Comparison of ENCODE assay signal across 8 cellular contexts in genomic region chr1:206864939-206865671, GRCh38. TPM values are rescaled to one million over a fixed set of nuclear protein-coding genes. Genes with fewer than 3 reads are reported as not detected.
A peak's percentile ranks its signal among the peaks of the same experiment; 100 is the strongest.
DNase-seq lines count a peak whose midpoint lies in the region; ATAC-seq and TF ChIP-seq lines count a peak whose summit lies in the region.

Gene IL20 (plus strand): TSS chr1:206865623. CDS start chr1:206865853, 230 bp downstream.

- TF ChIP-seq CTCF in DOHH2 (IDR thresholded peaks at IDR 0.05; ENCODE audit: low read depth, low read length, poor library complexity, severe bottlenecking), result peak; percentile 86

- H3K9me3 ChIP-seq in DOHH2 (ENCODE audit: control insufficient read depth, insufficient read depth, low read length), result no peaks in the 10 kb centered on the region

- H3K4me3 ChIP-seq in DOHH2 (ENCODE audit: low read length) (no peak within 1 kb of the TSS), skeletal muscle cell (ENCODE audit: low read depth, low read length) (no peak within 1 kb of the TSS)

- H3K4me1 ChIP-seq in DOHH2 (ENCODE audit: control insufficient read depth, low read length), result no peaks in the 10 kb centered on the region

- H4K20me1 ChIP-seq in DOHH2 (ENCODE audit: control insufficient read depth, insufficient read depth, low read depth, low read length), result no peaks in the 10 kb centered on the region

- peak; percentile 79 for ATAC-seq in activated naive CD8-positive, alpha-beta T cell treated with anti-CD3 and anti-CD28 coated beads, Interleukin-2, amount 10 ng/mL, durations not matched to agents 7 days and 5 days (ENCODE audit: low read depth)
- ATAC-seq in left ventricle myocardium superior (peak; percentile 90), HG02759 (IDR thresholded peaks at IDR 0.05; ENCODE audit: unreplicated experiment) (no peak), GM18511 (IDR thresholded peaks at IDR 0.05; ENCODE audit: unreplicated experiment) (no peak)

- no peak within 1 kb of the TSS for H3K4me2 ChIP-seq in DOHH2 (ENCODE audit: low read length)

- no peaks in the 10 kb centered on the region for H3K36me3 Mint-ChIP-seq in activated naive CD8-positive, alpha-beta T cell treated with anti-CD3 and anti-CD28 coated beads, Interleukin-2, amount 10 ng/mL, durations not matched to agents 7 days and 5 days

- no peaks in the 10 kb centered on the region for H3K36me3 ChIP-seq in DOHH2 (ENCODE audit: control insufficient read depth, low read length)

- peaks cover 2% of the 10 kb centered on the region for H3K9me3 Mint-ChIP-seq in activated naive CD8-positive, alpha-beta T cell treated with anti-CD3 and anti-CD28 coated beads, Interleukin-2, amount 10 ng/mL, durations not matched to agents 7 days and 5 days

- peaks cover 35% of the 10 kb centered on the region for H3K27me3 Mint-ChIP-seq in activated naive CD8-positive, alpha-beta T cell treated with anti-CD3 and anti-CD28 coated beads, Interleukin-2, amount 10 ng/mL, durations not matched to agents 7 days and 5 days

- no peaks in the 10 kb centered on the region for H3K9me2 ChIP-seq in DOHH2 (replicated peaks; ENCODE audit: control insufficient read depth, low read length)

- H3K79me2 ChIP-seq in DOHH2 (ENCODE audit: control insufficient read depth, low read length), result no peaks in the 10 kb centered on the region

- DNase-seq in LHCN-M2 (ENCODE audit: low read depth) (peak; percentile 71), SKM-1 treated with dmso at 0.1 percent for 144 hours (lab: John Stamatoyannopoulos, UW; ENCODE audit: unreplicated experiment) (peak; percentile 66), left ventricle myocardium superior (peak; percentile 82), skeletal muscle cell (ENCODE audit: low read depth) (peak; percentile 56)
- DNase-seq in activated naive CD8-positive, alpha-beta T cell treated with anti-CD3 and anti-CD28 coated beads, Interleukin-2, amount 10 ng/mL, durations not matched to agents 7 days and 5 days, result peak; percentile 83

- H3K27me3 ChIP-seq in DOHH2 (ENCODE audit: control insufficient read depth, low read length), result peaks cover 25% of the 10 kb centered on the region

- H3K27ac Mint-ChIP-seq in activated naive CD8-positive, alpha-beta T cell treated with anti-CD3 and anti-CD28 coated beads, Interleukin-2, amount 10 ng/mL, durations not matched to agents 7 days and 5 days, result no peak within 1 kb of the TSS

- H3F3A ChIP-seq in DOHH2 (ENCODE audit: control insufficient read depth, insufficient read depth), result no peaks in the 10 kb centered on the region

- H3K27ac ChIP-seq in DOHH2 (ENCODE audit: low read depth, low read length), result no peak within 1 kb of the TSS

- H3K4me1 Mint-ChIP-seq in activated naive CD8-positive, alpha-beta T cell treated with anti-CD3 and anti-CD28 coated beads, Interleukin-2, amount 10 ng/mL, durations not matched to agents 7 days and 5 days, result peaks cover 3% of the 10 kb centered on the region

- intact Hi-C loops in left ventricle myocardium superior (cut with micrococcal nuclease), result no loop called here

- POLR2A ChIA-PET in activated naive CD8-positive, alpha-beta T cell treated with anti-CD3 and anti-CD28 coated beads, Interleukin-2, amount 10 ng/mL, durations not matched to agents 7 days and 5 days (lab: Charles Lee), result no interaction called here

- H3K4me3 Mint-ChIP-seq in activated naive CD8-positive, alpha-beta T cell treated with anti-CD3 and anti-CD28 coated beads, Interleukin-2, amount 10 ng/mL, durations not matched to agents 7 days and 5 days, result no peak within 1 kb of the TSS

RNA-seq across cellular contexts. Expression of gene IL20, which starts in this region (rescaled TPM):
- not detected in 2 replicates for total RNA-seq in LHCN-M2 (2014; rRNA removed)
- not detected for polyA plus RNA-seq in LHCN-M2 (2012)
- total RNA-seq in activated naive CD8-positive, alpha-beta T cell treated with anti-CD3 and anti-CD28 coated beads, Interleukin-2, amount 10 ng/mL, durations not matched to agents 7 days and 5 days, result not detected
- total RNA-seq in left ventricle myocardium superior, result not detected

Comparison
In these comparisons a context has a peak if more than half of its experiments do, and no peak if none do; other contexts are left out.
1. Peak in DNase-seq in LHCN-M2; RNA of the gene not detected or under 1 TPM.
2. Peak in DNase-seq and ATAC-seq in activated naive CD8-positive, alpha-beta T cell treated with anti-CD3 and anti-CD28 coated beads, Interleukin-2, amount 10 ng/mL, durations not matched to agents 7 days and 5 days; RNA of the gene not detected or under 1 TPM.
3. Peak in DNase-seq and ATAC-seq in left ventricle myocardium superior; RNA of the gene not detected or under 1 TPM.